In genomic region chrX:33686105-33686504, GRCh38 we compare ENCODE assay signal across 4 cellular contexts.
TF ChIP-seq lines count a peak whose summit lies in the region.

No MANE protein-coding gene starts in this region.

TF ChIP-seq in HepG2, 621 proteins besides CTCF, POLR2A, EP300 and RAD21:
- TF ChIP-seq MYC (CRISPR knock-in tag; IDR thresholded peaks at IDR 0.05; ENCODE audit: borderline replicate concordance) (no peak), SP5 (CRISPR knock-in tag; IDR thresholded peaks at IDR 0.05; ENCODE audit: borderline replicate concordance, low read depth) (no peak), SP4 (CRISPR knock-in tag; IDR thresholded peaks at IDR 0.05) (no peak), ZNF761 (CRISPR knock-in tag; conservative IDR thresholded peaks at IDR 0.05) (no peak), GZF1 (CRISPR knock-in tag; IDR thresholded peaks at IDR 0.05) (no peak), KMT2A (CRISPR knock-in tag; IDR thresholded peaks at IDR 0.05) (no peak), BRCA1 (CRISPR knock-in tag; IDR thresholded peaks at IDR 0.05) (no peak), STAT5B (CRISPR knock-in tag; IDR thresholded peaks at IDR 0.05) (no peak), ATF7 (IDR thresholded peaks at IDR 0.05) (peak; percentile 95), ATF7 (CRISPR knock-in tag; IDR thresholded peaks at IDR 0.05) (no peak), CREB1 (IDR thresholded peaks at IDR 0.05) (peak; percentile 83), CREB1 (CRISPR knock-in tag; IDR thresholded peaks at IDR 0.05) (no peak), ZNF570 (CRISPR knock-in tag; IDR thresholded peaks at IDR 0.05; ENCODE audit: borderline replicate concordance) (no peak), ZNF263 (CRISPR knock-in tag; IDR thresholded peaks at IDR 0.05) (no peak)
- TF ChIP-seq, protein P1, sequence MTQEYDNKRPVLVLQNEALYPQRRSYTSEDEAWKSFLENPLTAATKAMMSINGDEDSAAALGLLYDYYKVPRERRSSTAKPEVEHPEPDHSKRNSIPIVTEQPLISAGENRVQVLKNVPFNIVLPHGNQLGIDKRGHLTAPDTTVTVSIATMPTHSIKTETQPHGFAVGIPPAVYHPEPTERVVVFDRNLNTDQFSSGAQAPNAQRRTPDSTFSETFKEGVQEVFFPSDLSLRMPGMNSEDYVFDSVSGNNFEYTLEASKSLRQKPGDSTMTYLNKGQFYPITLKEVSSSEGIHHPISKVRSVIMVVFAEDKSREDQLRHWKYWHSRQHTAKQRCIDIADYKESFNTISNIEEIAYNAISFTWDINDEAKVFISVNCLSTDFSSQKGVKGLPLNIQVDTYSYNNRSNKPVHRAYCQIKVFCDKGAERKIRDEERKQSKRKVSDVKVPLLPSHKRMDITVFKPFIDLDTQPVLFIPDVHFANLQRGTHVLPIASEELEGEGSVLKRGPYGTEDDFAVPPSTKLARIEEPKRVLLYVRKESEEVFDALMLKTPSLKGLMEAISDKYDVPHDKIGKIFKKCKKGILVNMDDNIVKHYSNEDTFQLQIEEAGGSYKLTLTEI (CRISPR knock-in tag; conservative IDR thresholded peaks at IDR 0.05) = no peak

TF ChIP-seq in HEK293, 187 proteins besides CTCF, POLR2A, EP300 and RAD21:
- TF ChIP-seq ZNF155 (tag by site-specific recombination; IDR thresholded peaks at IDR 0.05) = no peak
- TF ChIP-seq, protein P2, sequence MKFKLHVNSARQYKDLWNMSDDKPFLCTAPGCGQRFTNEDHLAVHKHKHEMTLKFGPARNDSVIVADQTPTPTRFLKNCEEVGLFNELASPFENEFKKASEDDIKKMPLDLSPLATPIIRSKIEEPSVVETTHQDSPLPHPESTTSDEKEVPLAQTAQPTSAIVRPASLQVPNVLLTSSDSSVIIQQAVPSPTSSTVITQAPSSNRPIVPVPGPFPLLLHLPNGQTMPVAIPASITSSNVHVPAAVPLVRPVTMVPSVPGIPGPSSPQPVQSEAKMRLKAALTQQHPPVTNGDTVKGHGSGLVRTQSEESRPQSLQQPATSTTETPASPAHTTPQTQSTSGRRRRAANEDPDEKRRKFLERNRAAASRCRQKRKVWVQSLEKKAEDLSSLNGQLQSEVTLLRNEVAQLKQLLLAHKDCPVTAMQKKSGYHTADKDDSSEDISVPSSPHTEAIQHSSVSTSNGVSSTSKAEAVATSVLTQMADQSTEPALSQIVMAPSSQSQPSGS (tag by site-specific recombination; IDR thresholded peaks at IDR 0.05; ENCODE audit: low read depth) = peak; percentile 77
TF ChIP-seq in HEK293: peak in this region for 1.

TF ChIP-seq in GM12878, 131 proteins besides CTCF, POLR2A, EP300 and RAD21:
- no peak for TF ChIP-seq CHD2 (IDR thresholded peaks at IDR 0.05; ENCODE audit: borderline replicate concordance, low read depth, low read length)
- TF ChIP-seq SMAD1 (IDR thresholded peaks at IDR 0.05; ENCODE audit: low read depth, partially characterized antibody) = no peak
- no peak for TF ChIP-seq MYC (IDR thresholded peaks at IDR 0.05; ENCODE audit: insufficient read depth, insufficient read length, insufficient replicate concordance, low read length, severe bottlenecking)
- no peak for TF ChIP-seq E2F4 (IDR thresholded peaks at IDR 0.05; ENCODE audit: low read depth, low read length)
- TF ChIP-seq E4F1 (IDR thresholded peaks at IDR 0.05; ENCODE audit: borderline replicate concordance, partially characterized antibody) = no peak
- TF ChIP-seq MLLT1 (IDR thresholded peaks at IDR 0.05) = no peak
- no peak for TF ChIP-seq TAF1 (IDR thresholded peaks at IDR 0.05; ENCODE audit: borderline replicate concordance, low read depth, low read length)
- peak; percentile 47 for TF ChIP-seq ATF7 (IDR thresholded peaks at IDR 0.05; ENCODE audit: low read depth)
TF ChIP-seq in GM12878: peak in this region for 1.

TF ChIP-seq in K562, 482 proteins besides CTCF, POLR2A, EP300 and RAD21:
- TF ChIP-seq ZBTB49 (CRISPR knock-in tag; IDR thresholded peaks at IDR 0.05; ENCODE audit: borderline replicate concordance) (no peak), ZNF589 (CRISPR knock-in tag; IDR thresholded peaks at IDR 0.05; ENCODE audit: low read depth) (no peak), BRF2 (IDR thresholded peaks at IDR 0.05; ENCODE audit: borderline replicate concordance, insufficient read depth, insufficient read length) (no peak), ZNF253 (CRISPR knock-in tag; conservative IDR thresholded peaks at IDR 0.05) (no peak)
- TF ChIP-seq, protein P3, sequence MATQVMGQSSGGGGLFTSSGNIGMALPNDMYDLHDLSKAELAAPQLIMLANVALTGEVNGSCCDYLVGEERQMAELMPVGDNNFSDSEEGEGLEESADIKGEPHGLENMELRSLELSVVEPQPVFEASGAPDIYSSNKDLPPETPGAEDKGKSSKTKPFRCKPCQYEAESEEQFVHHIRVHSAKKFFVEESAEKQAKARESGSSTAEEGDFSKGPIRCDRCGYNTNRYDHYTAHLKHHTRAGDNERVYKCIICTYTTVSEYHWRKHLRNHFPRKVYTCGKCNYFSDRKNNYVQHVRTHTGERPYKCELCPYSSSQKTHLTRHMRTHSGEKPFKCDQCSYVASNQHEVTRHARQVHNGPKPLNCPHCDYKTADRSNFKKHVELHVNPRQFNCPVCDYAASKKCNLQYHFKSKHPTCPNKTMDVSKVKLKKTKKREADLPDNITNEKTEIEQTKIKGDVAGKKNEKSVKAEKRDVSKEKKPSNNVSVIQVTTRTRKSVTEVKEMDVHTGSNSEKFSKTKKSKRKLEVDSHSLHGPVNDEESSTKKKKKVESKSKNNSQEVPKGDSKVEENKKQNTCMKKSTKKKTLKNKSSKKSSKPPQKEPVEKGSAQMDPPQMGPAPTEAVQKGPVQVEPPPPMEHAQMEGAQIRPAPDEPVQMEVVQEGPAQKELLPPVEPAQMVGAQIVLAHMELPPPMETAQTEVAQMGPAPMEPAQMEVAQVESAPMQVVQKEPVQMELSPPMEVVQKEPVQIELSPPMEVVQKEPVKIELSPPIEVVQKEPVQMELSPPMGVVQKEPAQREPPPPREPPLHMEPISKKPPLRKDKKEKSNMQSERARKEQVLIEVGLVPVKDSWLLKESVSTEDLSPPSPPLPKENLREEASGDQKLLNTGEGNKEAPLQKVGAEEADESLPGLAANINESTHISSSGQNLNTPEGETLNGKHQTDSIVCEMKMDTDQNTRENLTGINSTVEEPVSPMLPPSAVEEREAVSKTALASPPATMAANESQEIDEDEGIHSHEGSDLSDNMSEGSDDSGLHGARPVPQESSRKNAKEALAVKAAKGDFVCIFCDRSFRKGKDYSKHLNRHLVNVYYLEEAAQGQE (CRISPR knock-in tag; IDR thresholded peaks at IDR 0.05; ENCODE audit: low read depth) = no peak
- TF ChIP-seq, protein P4, sequence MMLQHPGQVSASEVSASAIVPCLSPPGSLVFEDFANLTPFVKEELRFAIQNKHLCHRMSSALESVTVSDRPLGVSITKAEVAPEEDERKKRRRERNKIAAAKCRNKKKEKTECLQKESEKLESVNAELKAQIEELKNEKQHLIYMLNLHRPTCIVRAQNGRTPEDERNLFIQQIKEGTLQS (IDR thresholded peaks at IDR 0.05) = peak; percentile 24; the same call in 1 of the 2 replicates
- TF ChIP-seq, protein P4 (CRISPR knock-in tag; conservative IDR thresholded peaks at IDR 0.05) = no peak
